ENCODE assay signal across 8 cellular contexts in genomic region chr10:100373298-100374136, GRCh38. TPM values are rescaled to one million over a fixed set of nuclear protein-coding genes. Genes with fewer than 3 reads are reported as not detected.
DNase-seq lines count a peak whose midpoint lies in the region; ATAC-seq, FAIRE-seq and TF ChIP-seq lines count a peak whose summit lies in the region.

No MANE protein-coding gene starts in this region.

- no peaks in the 10 kb centered on the region for H3K9me3 Mint-ChIP-seq in Calu3 (ENCODE audit: low read depth, unreplicated experiment)
- no peaks in the 10 kb centered on the region for H3K9me3 Mint-ChIP-seq in endothelial cell (ENCODE audit: unreplicated experiment)

- H3K27me3 Mint-ChIP-seq in Calu3 (ENCODE audit: unreplicated experiment) (no peaks in the 10 kb centered on the region), endothelial cell (ENCODE audit: unreplicated experiment) (no peaks in the 10 kb centered on the region)

- no peaks in the 10 kb centered on the region for H3K4me1 Mint-ChIP-seq in Calu3 (ENCODE audit: low read depth, unreplicated experiment)
- peaks cover 24% of the 10 kb centered on the region for H3K4me1 Mint-ChIP-seq in endothelial cell (ENCODE audit: unreplicated experiment)

- CTCF ChIA-PET in Calu3 (lab: Charles Lee) = interaction anchor here (0.7 to 1.7 kb wide), 6 partner anchors 10 to 692 kb away, joined by 3 to 8 read pairs (median 3); no protein-coding TSS in a partner anchor

- peak; percentile 23 for FAIRE-seq in HTR-8/SVneo (lab: Jason Lieb, UNC)

- H3K4me3 Mint-ChIP-seq in Calu3 (ENCODE audit: low read depth, unreplicated experiment) = no peak overlapping the region
- H3K4me3 Mint-ChIP-seq in endothelial cell (ENCODE audit: unreplicated experiment) = no peak overlapping the region

- intact Hi-C loops in Calu3 (cut with micrococcal nuclease; ENCODE audit: unreplicated experiment) = loop anchor here (2.0 kb wide), 1 partner anchor 27 kb away; the partner anchor contains the start of gene SCD

- TSS peak; percentile 92 for BruUV-seq in Calu3 (replicated peaks; lab: Mats Ljungman, UMichigan)

- TF ChIP-seq CTCF in Calu3 (IDR thresholded peaks at IDR 0.05; ENCODE audit: unreplicated experiment) (no peak), endothelial cell (IDR thresholded peaks at IDR 0.05; ENCODE audit: unreplicated experiment) (no peak)

- H3K36me3 Mint-ChIP-seq in Calu3 (ENCODE audit: insufficient read depth, unreplicated experiment) (peaks cover 11% of the 10 kb centered on the region), endothelial cell (ENCODE audit: low read depth, unreplicated experiment) (peaks cover 4% of the 10 kb centered on the region)

- no peak overlapping the region for H3K27ac Mint-ChIP-seq in Calu3 (ENCODE audit: unreplicated experiment)
- no peak overlapping the region for H3K27ac Mint-ChIP-seq in endothelial cell (ENCODE audit: unreplicated experiment)

- peak; percentile 93 for ATAC-seq in GM21390 (IDR thresholded peaks at IDR 0.05; ENCODE audit: unreplicated experiment)

- DNase-seq in Calu3 (peak; percentile 94), HTR-8/SVneo (ENCODE audit: insufficient read length, low spot score) (peak; percentile 98), NOMO-1 treated with DMSO at 0.1 percent for 48 hours (lab: John Stamatoyannopoulos, UW; ENCODE audit: unreplicated experiment) (peak; percentile 96), endothelial cell (ENCODE audit: low spot score) (peak; percentile 94), mesenteric fat pad (ENCODE audit: low spot score) (peak; percentile 97)
- peak; percentile 79 for DNase-seq in activated CD8-positive, alpha-beta memory T cell treated with anti-CD3 and anti-CD28 coated beads, Interleukin-2, amount 50 U/mL, for 1 hour (ENCODE audit: extremely low read depth)
- DNase-seq in stimulated activated CD8-positive, alpha-beta memory T cell treated with anti-CD3 and anti-CD28 coated beads, Interleukin-15, amount 100 ng/mL, for 1 hour (ENCODE audit: low read depth) = peak; percentile 68

RNA-seq across cellular contexts. Expression of gene SCD, which starts 26.5 kb away (rescaled TPM):
- 173 and 225 TPM in 2 replicates for total RNA-seq in Calu3 (2022)
- total RNA-seq in endothelial cell (ENCODE audit: unreplicated experiment) = 627 TPM
- 1,693 TPM for total RNA-seq in mesenteric fat pad

RNA-seq across cellular contexts. Expression of gene PKD2L1, which starts 43.5 kb away (rescaled TPM):
- total RNA-seq in Calu3 (2022) = not detected in 2 replicates
- total RNA-seq in endothelial cell (ENCODE audit: unreplicated experiment) = 0.44 TPM
- 0.39 TPM for total RNA-seq in mesenteric fat pad

Comparison
In these comparisons a context has a peak if more than half of its experiments do, and no peak if none do; other contexts are left out.
1. Peak in every context shown above with its lines: DNase-seq and ATAC-seq.